Comparison of ENCODE assay signal across 8 cellular contexts in genomic region chr3:196322-197153, GRCh38. TPM values are rescaled to one million over a fixed set of nuclear protein-coding genes. Genes with fewer than 3 reads are reported as not detected.
DNase-seq lines count a peak whose midpoint lies in the region; ATAC-seq, FAIRE-seq and TF ChIP-seq lines count a peak whose summit lies in the region.

Gene CHL1 (plus strand): TSS chr3:196763. CDS start chr3:319777, 123,014 bp downstream.

- H3K27me3 Mint-ChIP-seq in progenitor cell of endocrine pancreas = peaks cover 55% of the 10 kb centered on the region

- H3K9me3 Mint-ChIP-seq in progenitor cell of endocrine pancreas (ENCODE audit: low read depth) = peaks cover 12% of the 10 kb centered on the region

- H3K27ac Mint-ChIP-seq in progenitor cell of endocrine pancreas = peak within 1 kb of the TSS; percentile 41

- TF ChIP-seq CTCF in progenitor cell of endocrine pancreas (IDR thresholded peaks at IDR 0.05; ENCODE audit: unreplicated experiment) = no peak

- ATAC-seq in HG03025 (IDR thresholded peaks at IDR 0.05; ENCODE audit: low FRiP score, unreplicated experiment) = no peak

- peak within 1 kb of the TSS; percentile 87 for H3K4me3 Mint-ChIP-seq in progenitor cell of endocrine pancreas (ENCODE audit: low read depth)

- peak; percentile 58 for FAIRE-seq in GM18507 (lab: Jason Lieb, UNC)
- no peak for FAIRE-seq in frontal cortex (lab: Jason Lieb, UNC)

- DNase-seq in GM18507 (ENCODE audit: extremely low spot score, insufficient read length, low read depth) (no peak), NCI-H2227 (lab: John Stamatoyannopoulos, UW; ENCODE audit: unreplicated experiment) (peak; percentile 63), frontal cortex (ENCODE audit: low spot score in 2 of 2) (peak; percentile 25 to 42), progenitor cell of endocrine pancreas (ENCODE audit: low spot score, unreplicated experiment) (peak; percentile 34), SIG-M5 treated with dmso at 0.1 percent for 504 hours (lab: John Stamatoyannopoulos, UW; ENCODE audit: unreplicated experiment) (no peak), NCI-H2196 treated with DMSO at 0.1 percent for 48 hours (lab: John Stamatoyannopoulos, UW; ENCODE audit: unreplicated experiment) (no peak), HT-29 (ENCODE audit: low spot score) (no peak)

- H3K4me1 Mint-ChIP-seq in progenitor cell of endocrine pancreas (ENCODE audit: low read depth) = peaks cover 11% of the 10 kb centered on the region

- no peaks in the 10 kb centered on the region for H3K36me3 Mint-ChIP-seq in progenitor cell of endocrine pancreas (ENCODE audit: insufficient read depth)

RNA-seq across cellular contexts. Expression of gene CHL1, which starts in this region (rescaled TPM):
- 1,010 TPM for total RNA-seq in frontal cortex
- 24.7 and 32.5 TPM in 2 replicates for total RNA-seq in progenitor cell of endocrine pancreas
- total RNA-seq in HT-29 (2014; rRNA removed; shearing (Covaris generic)) = not detected in 2 replicates

Comparison
In these comparisons a context has a peak if more than half of its experiments do, and no peak if none do; other contexts are left out.
1. RNA of gene CHL1 (total RNA-seq): 1,010 TPM in frontal cortex (single experiment); 24.7 to 32.5 TPM in progenitor cell of endocrine pancreas and not detected in HT-29; every median in the first group is over 10 times any median in the second.
2. DNase-seq: peak in NCI-H2227 (single experiment), frontal cortex (2 of 2) and progenitor cell of endocrine pancreas (single experiment); none in GM18507 (single experiment), SIG-M5 treated with dmso at 0.1 percent for 504 hours (single experiment), NCI-H2196 treated with DMSO at 0.1 percent for 48 hours (single experiment) and HT-29 (single experiment).